9 cellular contexts compared by ENCODE assay signal in the genomic region with DNA sequence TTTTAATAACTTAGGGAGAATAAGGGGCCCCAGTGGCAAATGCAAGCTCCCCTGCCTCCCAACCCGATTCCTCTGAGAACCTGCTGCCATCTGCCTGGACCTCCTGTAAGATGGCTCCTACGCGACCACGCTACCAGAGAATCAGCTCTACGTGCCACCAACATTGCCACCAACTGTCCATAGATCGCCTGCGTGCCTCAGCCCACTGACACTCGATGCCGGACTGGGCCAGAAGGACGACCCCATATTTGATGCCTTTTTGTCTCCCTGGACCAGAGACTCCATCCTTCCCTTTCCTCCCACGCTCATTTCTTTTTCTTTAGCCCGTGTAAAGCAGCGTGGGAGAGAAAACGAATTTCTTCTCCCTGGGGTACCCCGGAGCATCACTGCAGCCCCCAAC. TPM values are rescaled to one million over a fixed set of nuclear protein-coding genes. Genes with fewer than 3 reads are reported as not detected.
A peak's percentile ranks its signal among the peaks of the same experiment; 100 is the strongest.
DNase-seq lines count a peak whose midpoint lies in the region; ATAC-seq and TF ChIP-seq lines count a peak whose summit lies in the region.
"Had no signal": no experiment of that assay in that cellular context is flagged by ENCODE, and none has a peak within 500 bp of the region (broad histone marks: within the 10 kb centered on the region; RNA-seq: fewer than 3 reads in every experiment).

No MANE protein-coding gene starts in this region.

- DNase-seq in AG08395 (ENCODE audit: low spot score): peak; percentile 20
- peak; percentile 26 for DNase-seq in NCI-H345 treated with DMSO at 0.1 percent for 48 hours (lab: John Stamatoyannopoulos, UW; ENCODE audit: unreplicated experiment)
- peak in 47 of 58 donors; percentile 8 to 78 (median 46) for DNase-seq in anterior cingulate cortex (lab: John Stamatoyannopoulos, UW)
- DNase-seq in spleen: peak; percentile 77
- no peak for DNase-seq in GF-D8 (lab: John Stamatoyannopoulos, UW)

- H3K27me3 ChIP-seq in iPS-20b (ENCODE audit: insufficient read depth, low read length) (no peaks in the 10 kb centered on the region), spleen (replicated peaks in 1 of 7) (no peaks in the 10 kb centered on the region)

- H3K4me3 ChIP-seq in iPS-20b (ENCODE audit: low read length) (peak overlapping the region; percentile 83), spleen (peak overlapping the region; percentile 62 to 90 (median 79))

- H3K9ac ChIP-seq in iPS-20b (ENCODE audit: low read depth, low read length): peak overlapping the region; percentile 92; the same call in 1 of the 2 replicates

- intact Hi-C loops in spleen (cut with DNase I; ENCODE audit: low total_unique reads): no loop called here

- no peak for TF ChIP-seq CTCF in spleen (IDR thresholded peaks at IDR 0.05 in 8 of 11, conservative IDR thresholded peaks at IDR 0.05 in 3 of 11)

- peaks cover 9% of the 10 kb centered on the region; the same call in 1 of the 2 replicates for H3K36me3 ChIP-seq in iPS-20b (ENCODE audit: insufficient read depth, low read depth, low read length)
- H3K36me3 ChIP-seq in spleen: no peaks in the 10 kb centered on the region

- TF ChIP-seq POLR2A in spleen (IDR thresholded peaks at IDR 0.05): no peak

- H3K27ac ChIP-seq in iPS-20b (ENCODE audit: low read length): peak overlapping the region; percentile 72
- H3K27ac ChIP-seq in spleen: peak overlapping the region; percentile 77 to 91 (median 86)

- H3K9me3 ChIP-seq in iPS-20b (ENCODE audit: insufficient read depth, low read depth, low read length) (no peaks in the 10 kb centered on the region), spleen (no peaks in the 10 kb centered on the region)

- WGBS in spleen, 5 donors: 2 to 14% (median 7%) methylated on average over 11 to 15 of the region's 15 CpGs

- ATAC-seq in GM18498 (IDR thresholded peaks at IDR 0.05; ENCODE audit: unreplicated experiment) (peak; percentile 6), HG02981 (IDR thresholded peaks at IDR 0.05; ENCODE audit: unreplicated experiment) (peak; percentile 19)

- H3K4me1 ChIP-seq in iPS-20b (ENCODE audit: insufficient read depth, low read length) (peaks cover 8% of the 10 kb centered on the region; the same call in 1 of the 2 replicates), spleen (peaks cover 4 to 49% (median 32%) of the 10 kb centered on the region in 6 donors)

RNA-seq across cellular contexts. Expression of gene KLHL42, which starts 0.6 kb away (rescaled TPM):
- 10 to 100 TPM; 13.1 to 24.9 (median 21.3) TPM for total RNA-seq in spleen
- 1 to 10 TPM; 4.4 to 5.4 (median 4.6) TPM for polyA plus RNA-seq in spleen

RNA-seq across cellular contexts. Expression of gene MANSC4, which starts 0.6 kb away (rescaled TPM):
- total RNA-seq in spleen: not detected
- under 1 TPM; 0.16 to 0.33 (median 0.24) TPM for polyA plus RNA-seq in spleen
- total RNA-seq: NCI-H460 had no signal
